Comparison of ENCODE assay signal across 1 cellular context in genomic region chr1:1889847-1890505, GRCh38.
TF ChIP-seq lines count a peak whose summit lies in the region.

No MANE protein-coding gene starts in this region.

TF ChIP-seq in HEK293, 187 proteins besides CTCF, POLR2A, EP300 and RAD21 (continued from another document):
- TF ChIP-seq, protein P1, sequence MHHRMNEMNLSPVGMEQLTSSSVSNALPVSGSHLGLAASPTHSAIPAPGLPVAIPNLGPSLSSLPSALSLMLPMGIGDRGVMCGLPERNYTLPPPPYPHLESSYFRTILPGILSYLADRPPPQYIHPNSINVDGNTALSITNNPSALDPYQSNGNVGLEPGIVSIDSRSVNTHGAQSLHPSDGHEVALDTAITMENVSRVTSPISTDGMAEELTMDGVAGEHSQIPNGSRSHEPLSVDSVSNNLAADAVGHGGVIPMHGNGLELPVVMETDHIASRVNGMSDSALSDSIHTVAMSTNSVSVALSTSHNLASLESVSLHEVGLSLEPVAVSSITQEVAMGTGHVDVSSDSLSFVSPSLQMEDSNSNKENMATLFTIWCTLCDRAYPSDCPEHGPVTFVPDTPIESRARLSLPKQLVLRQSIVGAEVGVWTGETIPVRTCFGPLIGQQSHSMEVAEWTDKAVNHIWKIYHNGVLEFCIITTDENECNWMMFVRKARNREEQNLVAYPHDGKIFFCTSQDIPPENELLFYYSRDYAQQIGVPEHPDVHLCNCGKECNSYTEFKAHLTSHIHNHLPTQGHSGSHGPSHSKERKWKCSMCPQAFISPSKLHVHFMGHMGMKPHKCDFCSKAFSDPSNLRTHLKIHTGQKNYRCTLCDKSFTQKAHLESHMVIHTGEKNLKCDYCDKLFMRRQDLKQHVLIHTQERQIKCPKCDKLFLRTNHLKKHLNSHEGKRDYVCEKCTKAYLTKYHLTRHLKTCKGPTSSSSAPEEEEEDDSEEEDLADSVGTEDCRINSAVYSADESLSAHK (tag by site-specific recombination; IDR thresholded peaks at IDR 0.05) = 0 out of 2 replicates have a peak, but pooled peaks have one; percentile 15
- TF ChIP-seq ZBTB11 (tag by site-specific recombination; conservative IDR thresholded peaks at IDR 0.05; ENCODE audit: low read depth) = peak; percentile 38; the same call in 1 of the 2 replicates
- no peak for TF ChIP-seq ZNF513 (tag by site-specific recombination; IDR thresholded peaks at IDR 0.05)
- TF ChIP-seq, protein P2, sequence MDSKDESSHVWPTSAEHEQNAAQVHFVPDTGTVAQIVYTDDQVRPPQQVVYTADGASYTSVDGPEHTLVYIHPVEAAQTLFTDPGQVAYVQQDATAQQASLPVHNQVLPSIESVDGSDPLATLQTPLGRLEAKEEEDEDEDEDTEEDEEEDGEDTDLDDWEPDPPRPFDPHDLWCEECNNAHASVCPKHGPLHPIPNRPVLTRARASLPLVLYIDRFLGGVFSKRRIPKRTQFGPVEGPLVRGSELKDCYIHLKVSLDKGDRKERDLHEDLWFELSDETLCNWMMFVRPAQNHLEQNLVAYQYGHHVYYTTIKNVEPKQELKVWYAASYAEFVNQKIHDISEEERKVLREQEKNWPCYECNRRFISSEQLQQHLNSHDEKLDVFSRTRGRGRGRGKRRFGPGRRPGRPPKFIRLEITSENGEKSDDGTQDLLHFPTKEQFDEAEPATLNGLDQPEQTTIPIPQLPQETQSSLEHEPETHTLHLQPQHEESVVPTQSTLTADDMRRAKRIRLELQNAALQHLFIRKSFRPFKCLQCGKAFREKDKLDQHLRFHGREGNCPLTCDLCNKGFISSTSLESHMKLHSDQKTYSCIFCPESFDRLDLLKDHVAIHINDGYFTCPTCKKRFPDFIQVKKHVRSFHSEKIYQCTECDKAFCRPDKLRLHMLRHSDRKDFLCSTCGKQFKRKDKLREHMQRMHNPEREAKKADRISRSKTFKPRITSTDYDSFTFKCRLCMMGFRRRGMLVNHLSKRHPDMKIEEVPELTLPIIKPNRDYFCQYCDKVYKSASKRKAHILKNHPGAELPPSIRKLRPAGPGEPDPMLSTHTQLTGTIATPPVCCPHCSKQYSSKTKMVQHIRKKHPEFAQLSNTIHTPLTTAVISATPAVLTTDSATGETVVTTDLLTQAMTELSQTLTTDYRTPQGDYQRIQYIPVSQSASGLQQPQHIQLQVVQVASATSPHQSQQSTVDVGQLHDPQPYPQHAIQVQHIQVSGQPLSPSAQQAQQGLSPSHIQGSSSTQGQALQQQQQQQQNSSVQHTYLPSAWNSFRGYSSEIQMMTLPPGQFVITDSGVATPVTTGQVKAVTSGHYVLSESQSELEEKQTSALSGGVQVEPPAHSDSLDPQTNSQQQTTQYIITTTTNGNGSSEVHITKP (tag by site-specific recombination; IDR thresholded peaks at IDR 0.05) = peak; percentile 66; the same call in 1 of the 2 replicates
- TF ChIP-seq KLF1 (tag by site-specific recombination; IDR thresholded peaks at IDR 0.05) = 0 out of 2 replicates have a peak, but pooled peaks have one; percentile 27
- TF ChIP-seq YY1 (tag by site-specific recombination; IDR thresholded peaks at IDR 0.05) = peak; percentile 67; the same call in 1 of the 2 replicates
- no peak for TF ChIP-seq ZNF121 (tag by site-specific recombination; IDR thresholded peaks at IDR 0.05)
- TF ChIP-seq, protein P3, sequence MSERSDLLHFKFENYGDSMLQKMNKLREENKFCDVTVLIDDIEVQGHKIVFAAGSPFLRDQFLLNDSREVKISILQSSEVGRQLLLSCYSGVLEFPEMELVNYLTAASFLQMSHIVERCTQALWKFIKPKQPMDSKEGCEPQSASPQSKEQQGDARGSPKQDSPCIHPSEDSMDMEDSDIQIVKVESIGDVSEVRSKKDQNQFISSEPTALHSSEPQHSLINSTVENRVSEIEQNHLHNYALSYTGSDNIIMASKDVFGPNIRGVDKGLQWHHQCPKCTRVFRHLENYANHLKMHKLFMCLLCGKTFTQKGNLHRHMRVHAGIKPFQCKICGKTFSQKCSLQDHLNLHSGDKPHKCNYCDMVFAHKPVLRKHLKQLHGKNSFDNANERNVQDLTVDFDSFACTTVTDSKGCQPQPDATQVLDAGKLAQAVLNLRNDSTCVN (tag by site-specific recombination; optimal IDR thresholded peaks at IDR 0.05) = peak; percentile 94
- no peak for TF ChIP-seq ZFP37 (tag by site-specific recombination; IDR thresholded peaks at IDR 0.05)
- TF ChIP-seq YY2 (tag by site-specific recombination; IDR thresholded peaks at IDR 0.05) = 0 out of 2 replicates have a peak, but pooled peaks have one; percentile 41
- no peak for TF ChIP-seq GFI1B (tag by site-specific recombination; IDR thresholded peaks at IDR 0.05)
- TF ChIP-seq TCF7L2 (IDR thresholded peaks at IDR 0.05; ENCODE audit: borderline replicate concordance, low read depth, low read length) = 0 out of 2 replicates have a peak, but pooled peaks have one; percentile 30
- TF ChIP-seq ZBTB8A (tag by site-specific recombination; IDR thresholded peaks at IDR 0.05) = 0 out of 2 replicates have a peak, but pooled peaks have one; percentile 37
- peak; percentile 39; the same call in 1 of the 2 replicates for TF ChIP-seq ZFP69B (tag by site-specific recombination; IDR thresholded peaks at IDR 0.05)
- peak; percentile 40; the same call in 1 of the 2 replicates for TF ChIP-seq KLF16 (tag by site-specific recombination; IDR thresholded peaks at IDR 0.05)
